Comparison of ENCODE assay signal across 14 cellular contexts in genomic region chr9:35515766-35516165, GRCh38. TPM values are rescaled to one million over a fixed set of nuclear protein-coding genes. Genes with fewer than 3 reads are reported as not detected.
DNase-seq lines count a peak whose midpoint lies in the region; ATAC-seq and TF ChIP-seq lines count a peak whose summit lies in the region.
"Had no signal": no experiment of that assay in that cellular context is flagged by ENCODE, and none has a peak within 500 bp of the region (broad histone marks: within the 10 kb centered on the region; RNA-seq: fewer than 3 reads in every experiment).

No MANE protein-coding gene starts in this region.

- peak overlapping the region; percentile 58 for H3K4me3 Mint-ChIP-seq in HFFc6
- no peak overlapping the region for H3K4me3 Mint-ChIP-seq in MCF 10A (ENCODE audit: unreplicated experiment)
- H3K4me3 Mint-ChIP-seq: stimulated activated memory B cell treated with anti-CD40 and anti-IgM and Interleukin-4, amounts not matched to agents 10 μg/mL and 1 μg/mL and 100 μg/mL, for 72 hours had no signal

- peak overlapping the region; percentile 59 for H3K9ac ChIP-seq in smooth muscle cell (ENCODE audit: low read depth)
- H3K9ac ChIP-seq: BLaER1 had no signal

- no TSS peak for BruUV-seq in MCF 10A (replicated peaks; lab: Mats Ljungman, UMichigan)

- DNase-seq in HFFc6 = no peak
- DNase-seq in MCF 10A (ENCODE audit: unreplicated experiment) = peak; percentile 44
- peak; percentile 57 for DNase-seq in kidney glomerular epithelial cell (lab: John Stamatoyannopoulos, UW)
- DNase-seq in smooth muscle cell (lab: John Stamatoyannopoulos, UW; ENCODE audit: unreplicated experiment) = no peak
- DNase-seq in ecto neural progenitor cell (ENCODE audit: low spot score) = no peak
- no peak for DNase-seq in occipital lobe (lab: John Stamatoyannopoulos, UW)
- DNase-seq in NCI-H774 (lab: John Stamatoyannopoulos, UW) = no peak
- DNase-seq: activated T-cell treated with anti-CD3 and anti-CD28 coated beads, Interleukin-2, amount 50 U/mL, for 48 hours; amygdala; stimulated activated CD4-positive, alpha-beta T cell treated with anti-CD3 and anti-CD28 coated beads, Interleukin-4, amount 100 ng/mL, for 1 hour had no signal

- H3K79me2 ChIP-seq in smooth muscle cell (ENCODE audit: low read depth) = peaks cover 43% of the 10 kb centered on the region

- H3K9me3 ChIP-seq in smooth muscle cell (replicated peaks; ENCODE audit: low read depth) = no peaks in the 10 kb centered on the region
- H3K9me3 ChIP-seq: BLaER1, HAP-1 had no signal

- H3K27me3 Mint-ChIP-seq in HFFc6 (ENCODE audit: insufficient read depth) = peaks cover 3% of the 10 kb centered on the region; the same call in 1 of the 2 replicates
- H3K27me3 Mint-ChIP-seq in MCF 10A (ENCODE audit: insufficient read depth, unreplicated experiment) = no peaks in the 10 kb centered on the region

- H3K4me2 ChIP-seq in smooth muscle cell = peak overlapping the region; percentile 68
- H3K4me2 ChIP-seq: BLaER1 had no signal

- H3K27ac Mint-ChIP-seq in HFFc6 (peak overlapping the region; percentile 92), MCF 10A (ENCODE audit: low read depth, unreplicated experiment) (peak overlapping the region; percentile 89)
- H3K27ac Mint-ChIP-seq: stimulated activated memory B cell treated with anti-CD40 and anti-IgM and Interleukin-4, amounts not matched to agents 10 μg/mL and 1 μg/mL and 100 μg/mL, for 72 hours had no signal

- peaks cover 19% of the 10 kb centered on the region for H3K36me3 Mint-ChIP-seq in HFFc6 (ENCODE audit: low read depth)
- H3K36me3 Mint-ChIP-seq in MCF 10A (ENCODE audit: insufficient read depth, unreplicated experiment) = no peaks in the 10 kb centered on the region
- H3K36me3 Mint-ChIP-seq: stimulated activated memory B cell treated with anti-CD40 and anti-IgM and Interleukin-4, amounts not matched to agents 10 μg/mL and 1 μg/mL and 100 μg/mL, for 72 hours had no signal

- H2AFZ ChIP-seq in smooth muscle cell (ENCODE audit: low read depth) = no peak overlapping the region

- no peak for ATAC-seq in HG03469 (IDR thresholded peaks at IDR 0.05; ENCODE audit: unreplicated experiment)
- ATAC-seq: stimulated activated memory B cell treated with anti-CD40 and anti-IgM and Interleukin-4, amounts not matched to agents 10 μg/mL and 1 μg/mL and 100 μg/mL, for 72 hours had no signal

- H3K4me1 ChIP-seq in smooth muscle cell (ENCODE audit: low read depth) = peaks cover 47% of the 10 kb centered on the region
- H3K4me1 ChIP-seq: HAP-1 had no signal

- intact Hi-C loops in MCF 10A (cut with micrococcal nuclease) = loop anchor here (1.0 kb wide), 1 partner anchor 25 kb away; the partner anchor contains the start of gene RUSC2

- no peaks in the 10 kb centered on the region for H4K20me1 ChIP-seq in smooth muscle cell (ENCODE audit: low read depth)

- POLR2A ChIA-PET in MCF 10A (lab: Yijun Ruan, JAX) = interaction anchor here (1.6 to 6.2 kb wide), 5 partner anchors 9 to 37 kb away, joined by 4 to 33 read pairs (median 18); partner anchors contain the start of gene RUSC2

- no peak overlapping the region for H3K4me3 ChIP-seq in smooth muscle cell
- H3K4me3 ChIP-seq: BLaER1, HAP-1 had no signal

- H3K9me3 Mint-ChIP-seq in HFFc6 (no peaks in the 10 kb centered on the region), MCF 10A (ENCODE audit: unreplicated experiment) (no peaks in the 10 kb centered on the region)
- H3K9me3 Mint-ChIP-seq: stimulated activated memory B cell treated with anti-CD40 and anti-IgM and Interleukin-4, amounts not matched to agents 10 μg/mL and 1 μg/mL and 100 μg/mL, for 72 hours had no signal

- H3F3A ChIP-seq in smooth muscle cell (ENCODE audit: low read depth) = peaks cover 40% of the 10 kb centered on the region

- H3K27me3 ChIP-seq in smooth muscle cell (ENCODE audit: low read depth) = no peaks in the 10 kb centered on the region
- H3K27me3 ChIP-seq: BLaER1 had no signal

- WGBS in smooth muscle cell (ENCODE audit: low lambda C conversion rate) = 75% methylated on average over 7 of the region's 7 CpGs

- CTCF ChIA-PET in MCF 10A (lab: Yijun Ruan, JAX) = interaction anchor here (0.7 to 3.6 kb wide), 6 partner anchors 9 to 38 kb away, joined by 3 to 19 read pairs (median 4); no protein-coding TSS in a partner anchor

- no peak for TF ChIP-seq CTCF in HFFc6 (IDR thresholded peaks at IDR 0.05)
- TF ChIP-seq CTCF in MCF 10A (IDR thresholded peaks at IDR 0.05; ENCODE audit: unreplicated experiment) = no peak
- TF ChIP-seq CTCF in smooth muscle cell (IDR thresholded peaks at IDR 0.05; ENCODE audit: borderline replicate concordance, insufficient read depth, poor library complexity, severe bottlenecking) = no peak

- H3K4me1 Mint-ChIP-seq in HFFc6 (ENCODE audit: low read depth) (peaks cover 97% of the 10 kb centered on the region), MCF 10A (ENCODE audit: insufficient read depth, unreplicated experiment) (peaks cover 62% of the 10 kb centered on the region)
- H3K4me1 Mint-ChIP-seq: stimulated activated memory B cell treated with anti-CD40 and anti-IgM and Interleukin-4, amounts not matched to agents 10 μg/mL and 1 μg/mL and 100 μg/mL, for 72 hours had no signal

- peak overlapping the region; percentile 99 for H3K27ac ChIP-seq in smooth muscle cell (ENCODE audit: low read depth)
- H3K27ac ChIP-seq: BLaER1 had no signal

- no peaks in the 10 kb centered on the region for H3K36me3 ChIP-seq in smooth muscle cell (ENCODE audit: low read depth)
- H3K36me3 ChIP-seq: BLaER1, HAP-1 had no signal

RNA-seq across cellular contexts. Expression of gene RUSC2, which starts 25.9 kb away (rescaled TPM):
- 10 to 100 TPM; 54.0 to 70.7 (median 59.9) TPM for total RNA-seq in HFFc6 (2021; fragmentation: NEBNext Ultra II Directional; extraction: Animal tissue kit (Norgen Biotek cat#: 25700))
- total RNA-seq in MCF 10A (2022) (27.8 and 30.5 TPM in 2 replicates), smooth muscle cell (16.5 and 18.1 TPM in 2 replicates), occipital lobe (51.2 TPM)
- polyA plus RNA-seq in smooth muscle cell = 21.8 and 29.5 TPM in 2 replicates

Comparison
In these comparisons a context has a peak if more than half of its experiments do, and no peak if none do; other contexts are left out.
1. DNase-seq: peak in MCF 10A (single experiment) and kidney glomerular epithelial cell (single experiment); none in HFFc6 (single experiment), smooth muscle cell (single experiment), ecto neural progenitor cell (single experiment), occipital lobe (single experiment) and NCI-H774 (single experiment).